In genomic region chr20:33841439-33841799, GRCh38 we compare ENCODE assay signal across 16 cellular contexts.
"Had no signal": no experiment of that assay in that cellular context is flagged by ENCODE, and none has a peak within 500 bp of the region (broad histone marks: within the 10 kb centered on the region; RNA-seq: fewer than 3 reads in every experiment).

No MANE protein-coding gene starts in this region.

- H3K9me3 ChIP-seq: body of pancreas, suprapubic skin, upper lobe of right lung had no signal

- H3K27me3 ChIP-seq: body of pancreas, suprapubic skin, upper lobe of right lung had no signal

- H3K27ac ChIP-seq: suprapubic skin, upper lobe of right lung had no signal

- H3K36me3 ChIP-seq: suprapubic skin, upper lobe of right lung had no signal

- DNase-seq: activated CD8-positive, alpha-beta memory T cell treated with anti-CD3 and anti-CD28 coated beads, Interleukin-2, amount 50 U/mL, for 4 hours; activated naive CD4-positive, alpha-beta T cell treated with anti-CD3 and anti-CD28 coated beads, Interleukin-2, amount 10 ng/mL, durations not matched to agents 7 days and 5 days; amniotic stem cell; body of pancreas; cerebellar nuclear complex; erythroblast; hippocampal formation; kidney glomerular epithelial cell; posterior cingulate gyrus; right cardiac atrium; stimulated activated CD4-positive, alpha-beta T cell treated with anti-CD3 and anti-CD28 coated beads, Interleukin-2, amount 100 ng/mL, for 24 hours; stimulated activated naive CD4-positive, alpha-beta T cell; upper lobe of right lung had no signal

- ATAC-seq: right cardiac atrium, upper lobe of right lung had no signal

- H3K4me3 ChIP-seq: body of pancreas, suprapubic skin, upper lobe of right lung had no signal

- H3K27me3 Mint-ChIP-seq: activated naive CD4-positive, alpha-beta T cell treated with anti-CD3 and anti-CD28 coated beads, Interleukin-2, amount 10 ng/mL, durations not matched to agents 7 days and 5 days; dendritic cell treated with granulocyte-macrophage colony-stimulating factor and Interleukin-4, amounts not matched to agents 40 ng/mL and 50 ng/mL, for 4 days had no signal

- H3K27ac Mint-ChIP-seq: activated T-helper 1 cell treated with anti-CD3 and anti-CD28 coated beads, Interleukin-12 subunit alpha, Interleukin-12 subunit beta, Interleukin-2, Interleukin-4 antibody, amounts not matched to agents 30 ng/mL and 10 ng/mL and 1 ng/mL, durations not matched to agents 14 hours and 24 hours and 36 hours; dendritic cell treated with granulocyte-macrophage colony-stimulating factor and Interleukin-4, amounts not matched to agents 40 ng/mL and 50 ng/mL, for 4 days had no signal

- H3K9me3 Mint-ChIP-seq: activated naive CD4-positive, alpha-beta T cell treated with anti-CD3 and anti-CD28 coated beads, Interleukin-2, amount 10 ng/mL, durations not matched to agents 7 days and 5 days; activated T-helper 1 cell treated with anti-CD3 and anti-CD28 coated beads, Interleukin-12 subunit alpha, Interleukin-12 subunit beta, Interleukin-2, Interleukin-4 antibody, amounts not matched to agents 30 ng/mL and 10 ng/mL and 1 ng/mL, durations not matched to agents 14 hours and 24 hours and 36 hours; dendritic cell treated with granulocyte-macrophage colony-stimulating factor and Interleukin-4, amounts not matched to agents 40 ng/mL and 50 ng/mL, for 4 days had no signal

- H3K4me3 Mint-ChIP-seq: activated naive CD4-positive, alpha-beta T cell treated with anti-CD3 and anti-CD28 coated beads, Interleukin-2, amount 10 ng/mL, durations not matched to agents 7 days and 5 days; activated T-helper 1 cell treated with anti-CD3 and anti-CD28 coated beads, Interleukin-12 subunit alpha, Interleukin-12 subunit beta, Interleukin-2, Interleukin-4 antibody, amounts not matched to agents 30 ng/mL and 10 ng/mL and 1 ng/mL, durations not matched to agents 14 hours and 24 hours and 36 hours; dendritic cell treated with granulocyte-macrophage colony-stimulating factor and Interleukin-4, amounts not matched to agents 40 ng/mL and 50 ng/mL, for 4 days had no signal
